Comparison of ENCODE assay signal across 8 cellular contexts in the genomic region with DNA sequence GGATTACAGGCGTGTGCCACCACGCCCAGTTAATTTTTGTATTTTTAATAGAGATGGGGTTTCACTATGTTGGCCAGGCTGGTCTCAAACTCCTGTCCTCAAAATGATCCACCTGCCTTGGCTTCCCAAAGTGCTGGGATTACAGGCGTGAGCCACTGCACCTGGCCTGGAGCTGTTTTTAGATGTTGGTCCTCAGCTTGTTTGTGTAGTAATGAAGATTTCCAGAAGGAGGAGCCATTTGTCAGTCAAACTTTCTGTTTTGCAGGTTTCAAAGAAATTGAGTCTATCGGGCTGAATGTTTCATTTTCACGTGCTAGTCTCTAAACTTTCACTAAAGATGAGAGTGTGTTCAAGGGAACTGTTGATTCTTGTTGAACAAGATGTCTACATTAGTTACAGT. TPM values are rescaled to one million over a fixed set of nuclear protein-coding genes. Genes with fewer than 3 reads are reported as not detected.
A peak's percentile ranks its signal among the peaks of the same experiment; 100 is the strongest.
DNase-seq lines count a peak whose midpoint lies in the region; FAIRE-seq and TF ChIP-seq lines count a peak whose summit lies in the region.
"Not testable (repeated sequence)": the region's sequence is repeated elsewhere in the genome, so short reads cannot be mapped to it uniquely, and the experiment has no call there.

No MANE protein-coding gene starts in this region.

- H3K4me3 ChIP-seq in HL-60 (replicated peaks; ENCODE audit: insufficient read depth, low read length); mammary epithelial cell (replicated peaks in 1 of 3; ENCODE audit: insufficient read depth in 1 of 3, low read depth in 2 of 3, low read length in 3 of 3); testis: not testable (repeated sequence)

- BruUV-seq in mammary epithelial cell (replicated peaks; lab: Mats Ljungman, UMichigan), result not testable (repeated sequence)

- not testable (repeated sequence) for H4K20me1 ChIP-seq in mammary epithelial cell (ENCODE audit: insufficient read depth, low read length)

- DNase-seq in D721Med (ENCODE audit: insufficient read length, low spot score); HL-60 (ENCODE audit: low read depth in 1 of 2, low spot score in 1 of 2); testis: not testable (repeated sequence)
- DNase-seq in NCI-H510A treated with DMSO at 0.1 percent for 48 hours (lab: John Stamatoyannopoulos, UW), result peak; percentile 57
- peak; percentile 37 for DNase-seq in mammary epithelial cell
- DNase-seq in globus pallidus (ENCODE audit: low spot score), result peak; percentile 78
- DNase-seq in myocyte (ENCODE audit: low read depth), result peak; percentile 61

- not testable (repeated sequence) for H3K4me1 ChIP-seq in mammary epithelial cell (ENCODE audit: insufficient read depth, low read length); testis

- TF ChIP-seq CTCF in D721Med (IDR thresholded peaks at IDR 0.05; ENCODE audit: insufficient read depth, missing control alignments) (peak; percentile 15), HL-60 (IDR thresholded peaks at IDR 0.05; ENCODE audit: insufficient read depth, low read length) (peak; percentile 14), VCaP (conservative IDR thresholded peaks at IDR 0.05) (peak; percentile 72), mammary epithelial cell (conservative IDR thresholded peaks at IDR 0.05 in 1 of 2, IDR thresholded peaks at IDR 0.05 in 1 of 2; ENCODE audit: extremely low read depth in 1 of 2, insufficient read depth in 1 of 2, low read depth in 1 of 2, low read length in 2 of 2) (peak in 1 of 2 donors; percentile 49), testis (IDR thresholded peaks at IDR 0.05) (peak; percentile 13 to 42 (median 40))

- H3K79me2 ChIP-seq in mammary epithelial cell (ENCODE audit: insufficient read depth, low read length), result not testable (repeated sequence)

- 64% methylated on average over 5 of the region's 5 CpGs for WGBS in mammary epithelial cell (ENCODE audit: low coverage, missing lambda C conversion rate)
- WGBS in testis, 2 donors, result 55 to 71% methylated on average over 5 of the region's 5 CpGs

- not testable (repeated sequence) for H3K27me3 ChIP-seq in HL-60 (ENCODE audit: insufficient read depth, poor library complexity, severe bottlenecking); mammary epithelial cell (ENCODE audit: insufficient read depth, low read length); testis

- CTCF ChIA-PET in mammary epithelial cell (lab: Charles Lee; ENCODE audit: low non-redundant PET), result interaction anchor here (0.7 to 0.9 kb wide), 2 partner anchors 44 to 232 kb away, joined by 3 to 6 read pairs; no protein-coding TSS in a partner anchor

- TF ChIP-seq POLR2A in testis (IDR thresholded peaks at IDR 0.05), result not testable (repeated sequence)

- H3K9me3 ChIP-seq in mammary epithelial cell (replicated peaks; ENCODE audit: insufficient read depth, low read length); testis: not testable (repeated sequence)

- FAIRE-seq in D721Med (lab: Jason Lieb, UNC), result not testable (repeated sequence)

- H3K27ac ChIP-seq in HL-60 (replicated peaks); VCaP; mammary epithelial cell (ENCODE audit: insufficient read depth, low read depth, low read length); testis: not testable (repeated sequence)

- in situ Hi-C loops in mammary epithelial cell (cut with MboI; ENCODE audit: low sequenced_read_pairs in 2 of 2), result not testable (repeated sequence)

- dilution Hi-C loops in mammary epithelial cell (cut with HindIII; ENCODE audit: low sequenced_read_pairs), result not testable (repeated sequence)

- not testable (repeated sequence) for H3K4me2 ChIP-seq in mammary epithelial cell (ENCODE audit: insufficient read depth, low read depth, low read length)

- not testable (repeated sequence) for H3K9ac ChIP-seq in mammary epithelial cell (ENCODE audit: insufficient read depth, low read length)

- intact Hi-C loops in mammary epithelial cell (cut with micrococcal nuclease), result loop anchor here (1.0 kb wide), 2 partner anchors 45 to 64 kb away; no protein-coding TSS in a partner anchor
- intact Hi-C loops in testis (cut with DNase I; ENCODE audit: low total_unique reads), result loop anchor here (10.0 kb wide), 1 partner anchor 60 kb away; no protein-coding TSS in a partner anchor

- H2AFZ ChIP-seq in mammary epithelial cell (ENCODE audit: low read depth, low read length), result not testable (repeated sequence)

- peaks cover 35% of the 10 kb centered on the region for H3K36me3 ChIP-seq in mammary epithelial cell (ENCODE audit: insufficient read depth, low read length)
- H3K36me3 ChIP-seq in testis (ENCODE audit: low read depth, missing control alignments), result not testable (repeated sequence)

RNA-seq across cellular contexts. Expression of a gene that starts 12.4 kb away (rescaled TPM):
- total RNA-seq in mammary epithelial cell (100 to 1,000 TPM in 1 of 2 donors, 10 to 100 TPM in 1; 62.8 to 198 TPM), myocyte (135 and 173 TPM in 2 replicates), testis (100 to 1,000 TPM in 1 of 2 donors, 10 to 100 TPM in 1; 95.9 to 102 TPM)
- polyA plus RNA-seq in mammary epithelial cell (54.1 TPM), testis (ENCODE audit: insufficient read depth, low read depth, low replicate concordance) (51.1 TPM)
- polyA minus RNA-seq in mammary epithelial cell, result 101 TPM
- 288 TPM for polyA plus RNA-seq in myocyte (2012)

RNA-seq across cellular contexts. Expression of a gene that starts 22.8 kb away (rescaled TPM):
- 100 to 1,000 TPM; 115 to 155 TPM for total RNA-seq in mammary epithelial cell
- 181 TPM for polyA plus RNA-seq in mammary epithelial cell
- 114 TPM for polyA minus RNA-seq in mammary epithelial cell
- total RNA-seq in myocyte, result 110 and 132 TPM in 2 replicates
- polyA plus RNA-seq in myocyte (2012), result 131 TPM
- total RNA-seq in testis, result 100 to 1,000 TPM; 107 TPM
- polyA plus RNA-seq in testis (ENCODE audit: insufficient read depth, low read depth, low replicate concordance), result 128 TPM

RNA-seq across cellular contexts. Expression of a gene that starts 29.3 kb away (rescaled TPM):
- total RNA-seq in mammary epithelial cell (10 to 100 TPM; 21.6 to 24.3 TPM), myocyte (26.0 and 41.3 TPM in 2 replicates), testis (10 to 100 TPM; 47.7 to 59.4 TPM)
- polyA plus RNA-seq in mammary epithelial cell (27.1 TPM), testis (ENCODE audit: insufficient read depth, low read depth, low replicate concordance) (65.0 TPM)
- polyA minus RNA-seq in mammary epithelial cell, result 35.2 TPM
- 27.8 TPM for polyA plus RNA-seq in myocyte (2012)
